In genomic region chr12:124750787-124751471, GRCh38 we compare ENCODE assay signal across 8 cellular contexts.
DNase-seq lines count a peak whose midpoint lies in the region; ATAC-seq and TF ChIP-seq lines count a peak whose summit lies in the region.
"Had no signal": no experiment of that assay in that cellular context is flagged by ENCODE, and none has a peak within 500 bp of the region (broad histone marks: within the 10 kb centered on the region; RNA-seq: fewer than 3 reads in every experiment).

No MANE protein-coding gene starts in this region.

- no peaks in the 10 kb centered on the region for H3K27me3 Mint-ChIP-seq in osteocyte (ENCODE audit: unreplicated experiment)
- H3K27me3 Mint-ChIP-seq in CD4-positive, alpha-beta memory T cell = peaks cover 0 to 2% of the 10 kb centered on the region in 2 donors

- TF ChIP-seq CTCF in GM10266 (IDR thresholded peaks at IDR 0.05; ENCODE audit: control insufficient read depth, insufficient read depth, low read depth, missing control alignments) (peak; percentile 36), NB4 (IDR thresholded peaks at IDR 0.05; ENCODE audit: low read depth, low read length) (peak; percentile 34), osteocyte (IDR thresholded peaks at IDR 0.05) (peak; percentile 39)

- no peak overlapping the region for H3K27ac ChIP-seq in CD4-positive, alpha-beta memory T cell (ENCODE audit: low read depth, low read length)

- H3K4me1 ChIP-seq in CD4-positive, alpha-beta memory T cell (ENCODE audit: insufficient read depth, low read length) = no peaks in the 10 kb centered on the region

- H3K9me3 ChIP-seq in CD4-positive, alpha-beta memory T cell (ENCODE audit: control insufficient read depth in 1 of 2, low read length in 2 of 2) = no peaks in the 10 kb centered on the region

- no peaks in the 10 kb centered on the region for H3K27me3 ChIP-seq in CD4-positive, alpha-beta memory T cell (ENCODE audit: insufficient read depth, low read length)

- H3K27ac Mint-ChIP-seq in osteocyte (ENCODE audit: unreplicated experiment) = no peak overlapping the region
- H3K27ac Mint-ChIP-seq in CD4-positive, alpha-beta memory T cell = no peak overlapping the region
- H3K27ac Mint-ChIP-seq: activated naive CD8-positive, alpha-beta T cell treated with anti-CD3 and anti-CD28 coated beads, Interleukin-2, amount 10 ng/mL, durations not matched to agents 7 days and 5 days had no signal

- no peak for ATAC-seq in HG03520 (IDR thresholded peaks at IDR 0.05; ENCODE audit: unreplicated experiment)

- H3K4me3 ChIP-seq in NB4 (ENCODE audit: low read depth, low read length) = no peak overlapping the region
- H3K4me3 ChIP-seq in CD4-positive, alpha-beta memory T cell (ENCODE audit: low read length in 2 of 2) = no peak overlapping the region

- intact Hi-C loops in CD4-positive, alpha-beta memory T cell (cut with micrococcal nuclease) = no loop called here

- H3K4me1 Mint-ChIP-seq in osteocyte (ENCODE audit: unreplicated experiment) = peaks cover 36% of the 10 kb centered on the region
- H3K4me1 Mint-ChIP-seq in CD4-positive, alpha-beta memory T cell = peaks cover 3 to 15% (median 7%) of the 10 kb centered on the region in 4 donors

- H3K4me3 Mint-ChIP-seq in osteocyte (ENCODE audit: unreplicated experiment) = no peak overlapping the region
- H3K4me3 Mint-ChIP-seq in CD4-positive, alpha-beta memory T cell = no peak overlapping the region
- H3K4me3 Mint-ChIP-seq: activated naive CD8-positive, alpha-beta T cell treated with anti-CD3 and anti-CD28 coated beads, Interleukin-2, amount 10 ng/mL, durations not matched to agents 7 days and 5 days had no signal

- POLR2A ChIA-PET in CD4-positive, alpha-beta memory T cell (lab: Charles Lee; ENCODE audit: partially characterized antibody) = no interaction called here

- peaks cover 5% of the 10 kb centered on the region for H3K9me3 Mint-ChIP-seq in osteocyte (ENCODE audit: unreplicated experiment)
- H3K9me3 Mint-ChIP-seq in CD4-positive, alpha-beta memory T cell = peaks cover 0 to 5% (median 0%) of the 10 kb centered on the region in 8 donors

- H3K36me3 ChIP-seq in CD4-positive, alpha-beta memory T cell (ENCODE audit: insufficient read depth, low read length) = no peaks in the 10 kb centered on the region

- DNase-seq in GM10266 (ENCODE audit: extremely low spot score) (no peak), NB4 (ENCODE audit: low read depth) (peak; percentile 65), dermis blood vessel endothelial cell (peak; percentile 54), osteocyte (ENCODE audit: extremely low spot score, unreplicated experiment) (no peak)
- no peak for DNase-seq in activated CD4-positive, alpha-beta T cell treated with anti-CD3 and anti-CD28 coated beads for 48 hours
- no peak for DNase-seq in CD4-positive, alpha-beta memory T cell
- DNase-seq: activated naive CD8-positive, alpha-beta T cell treated with anti-CD3 and anti-CD28 coated beads, Interleukin-2, amount 10 ng/mL, durations not matched to agents 7 days and 5 days had no signal

- no peak for TF ChIP-seq POLR2A in NB4 (IDR thresholded peaks at IDR 0.05; ENCODE audit: extremely low read depth, insufficient read length)

- H3K36me3 Mint-ChIP-seq in osteocyte (ENCODE audit: unreplicated experiment) = no peaks in the 10 kb centered on the region
- no peaks in the 10 kb centered on the region for H3K36me3 Mint-ChIP-seq in CD4-positive, alpha-beta memory T cell
- H3K36me3 Mint-ChIP-seq: activated naive CD8-positive, alpha-beta T cell treated with anti-CD3 and anti-CD28 coated beads, Interleukin-2, amount 10 ng/mL, durations not matched to agents 7 days and 5 days had no signal

- CTCF ChIA-PET in CD4-positive, alpha-beta memory T cell (lab: Charles Lee; ENCODE audit: partially characterized antibody) = interaction anchor here (1.0 to 1.5 kb wide), 3 partner anchors 18 to 21 kb away, joined by 3 read pairs; no protein-coding TSS in a partner anchor

Comparison
In these comparisons a context has a peak if more than half of its experiments do, and no peak if none do; other contexts are left out.
1. DNase-seq: peak in NB4 (single experiment) and dermis blood vessel endothelial cell (single experiment); none in GM10266 (single experiment), osteocyte (single experiment), activated CD4-positive, alpha-beta T cell treated with anti-CD3 and anti-CD28 coated beads for 48 hours (single experiment) and CD4-positive, alpha-beta memory T cell (0 of 5).
2. Peak in every context shown above with its lines, with median percentiles within 50 percentile points of each other: CTCF ChIP-seq.